10 cellular contexts compared by ENCODE assay signal in genomic region chr13:27259831-27260230, GRCh38. TPM values are rescaled to one million over a fixed set of nuclear protein-coding genes. Genes with fewer than 3 reads are reported as not detected.
DNase-seq lines count a peak whose midpoint lies in the region; ATAC-seq and TF ChIP-seq lines count a peak whose summit lies in the region.
"Had no signal": no experiment of that assay in that cellular context is flagged by ENCODE, and none has a peak within 500 bp of the region (broad histone marks: within the 10 kb centered on the region; RNA-seq: fewer than 3 reads in every experiment).

No MANE protein-coding gene starts in this region.

- H3K9ac ChIP-seq in HUES64 (ENCODE audit: low read depth, low read length) = peak overlapping the region; percentile 6; the same call in 1 of the 2 replicates

- no peak for TF ChIP-seq CTCF in neutrophil (IDR thresholded peaks at IDR 0.05)
- no peak for TF ChIP-seq CTCF in chondrocyte (IDR thresholded peaks at IDR 0.05)

- ATAC-seq in activated naive CD8-positive, alpha-beta T cell treated with anti-CD3 and anti-CD28 coated beads, Interleukin-2, amount 10 ng/mL, durations not matched to agents 7 days and 5 days (ENCODE audit: low read depth) = no peak

- H3K27me3 ChIP-seq in HUES64 (ENCODE audit: insufficient read depth, low read length) = no peaks in the 10 kb centered on the region
- H3K27me3 ChIP-seq in neutrophil = no peaks in the 10 kb centered on the region

- H3K27ac ChIP-seq in HUES64 (ENCODE audit: low read depth, low read length) (peak overlapping the region; percentile 39; the same call in 1 of the 2 replicates), neutrophil (peak overlapping the region; percentile 62)

- 88% methylated on average over 2 of the region's 2 CpGs for WGBS in HUES64

- DNase-seq in DMS53 (lab: John Stamatoyannopoulos, UW) (peak; percentile 63), DMS53 treated with DMSO at 0.1 percent for 48 hours (lab: John Stamatoyannopoulos, UW; ENCODE audit: unreplicated experiment) (no peak), chondrocyte (ENCODE audit: low spot score) (no peak), A172 (ENCODE audit: low spot score) (no peak), kidney glomerular epithelial cell (lab: John Stamatoyannopoulos, UW) (no peak)
- DNase-seq in activated naive CD8-positive, alpha-beta T cell treated with anti-CD3 and anti-CD28 coated beads, Interleukin-2, amount 10 ng/mL, durations not matched to agents 7 days and 5 days = no peak
- DNase-seq: NCI-H2081 had no signal

- no peaks in the 10 kb centered on the region for H3K9me3 Mint-ChIP-seq in activated naive CD8-positive, alpha-beta T cell treated with anti-CD3 and anti-CD28 coated beads, Interleukin-2, amount 10 ng/mL, durations not matched to agents 7 days and 5 days
- no peaks in the 10 kb centered on the region for H3K9me3 Mint-ChIP-seq in chondrocyte (ENCODE audit: low read depth)

- H3K27me3 Mint-ChIP-seq in activated naive CD8-positive, alpha-beta T cell treated with anti-CD3 and anti-CD28 coated beads, Interleukin-2, amount 10 ng/mL, durations not matched to agents 7 days and 5 days = no peaks in the 10 kb centered on the region
- H3K27me3 Mint-ChIP-seq in chondrocyte (ENCODE audit: low read depth) = no peaks in the 10 kb centered on the region

- POLR2A ChIA-PET in activated naive CD8-positive, alpha-beta T cell treated with anti-CD3 and anti-CD28 coated beads, Interleukin-2, amount 10 ng/mL, durations not matched to agents 7 days and 5 days (lab: Charles Lee) = no interaction called here

- no peak overlapping the region for H3K4me3 ChIP-seq in HUES64 (ENCODE audit: low read length)
- H3K4me3 ChIP-seq in neutrophil (ENCODE audit: low read depth in 1 of 2, low read length in 1 of 2) = no peak overlapping the region
- H3K4me3 ChIP-seq: coronary artery had no signal

- peaks cover 36% of the 10 kb centered on the region for H3K4me1 Mint-ChIP-seq in activated naive CD8-positive, alpha-beta T cell treated with anti-CD3 and anti-CD28 coated beads, Interleukin-2, amount 10 ng/mL, durations not matched to agents 7 days and 5 days
- H3K4me1 Mint-ChIP-seq in chondrocyte (ENCODE audit: low read depth) = peaks cover 30% of the 10 kb centered on the region

- H3K36me3 Mint-ChIP-seq in activated naive CD8-positive, alpha-beta T cell treated with anti-CD3 and anti-CD28 coated beads, Interleukin-2, amount 10 ng/mL, durations not matched to agents 7 days and 5 days = peaks cover 38% of the 10 kb centered on the region
- H3K36me3 Mint-ChIP-seq in chondrocyte (ENCODE audit: low read depth) = peaks cover 25% of the 10 kb centered on the region

- H3K27ac Mint-ChIP-seq in activated naive CD8-positive, alpha-beta T cell treated with anti-CD3 and anti-CD28 coated beads, Interleukin-2, amount 10 ng/mL, durations not matched to agents 7 days and 5 days = peak overlapping the region; percentile 40
- H3K27ac Mint-ChIP-seq in chondrocyte (ENCODE audit: unreplicated experiment) = no peak overlapping the region

- H3K4me3 Mint-ChIP-seq in activated naive CD8-positive, alpha-beta T cell treated with anti-CD3 and anti-CD28 coated beads, Interleukin-2, amount 10 ng/mL, durations not matched to agents 7 days and 5 days = no peak overlapping the region
- H3K4me3 Mint-ChIP-seq in chondrocyte (ENCODE audit: unreplicated experiment) = no peak overlapping the region

- peaks cover 55% of the 10 kb centered on the region for H3K36me3 ChIP-seq in HUES64 (ENCODE audit: insufficient read depth, low read length)
- peaks cover 38% of the 10 kb centered on the region for H3K36me3 ChIP-seq in neutrophil

- H3K4me1 ChIP-seq in HUES64 (ENCODE audit: insufficient read depth, low read length) (peaks cover 5% of the 10 kb centered on the region; the same call in 1 of the 2 replicates), neutrophil (ENCODE audit: control insufficient read depth in 1 of 2, insufficient read depth in 1 of 2, low read depth in 1 of 2, low read length in 1 of 2) (peaks cover 27 to 28% of the 10 kb centered on the region in 2 experiments)

- H3K9me3 ChIP-seq in HUES64 (ENCODE audit: insufficient read depth, low read depth, low read length) = no peaks in the 10 kb centered on the region
- no peaks in the 10 kb centered on the region for H3K9me3 ChIP-seq in neutrophil

RNA-seq across cellular contexts. Expression of gene RPL21, which starts 8.5 kb away (rescaled TPM):
- polyA plus RNA-seq in HUES64 (2013, experiment 1 of 2) = 1,779 TPM
- 1,884 TPM for polyA plus RNA-seq in HUES64 (2013, experiment 2 of 2)
- 1,000 to 10,000 TPM; 1,116 to 1,143 TPM for total RNA-seq in activated naive CD8-positive, alpha-beta T cell treated with anti-CD3 and anti-CD28 coated beads, Interleukin-2, amount 10 ng/mL, durations not matched to agents 7 days and 5 days
- total RNA-seq in chondrocyte = 459 to 576 TPM (median 495 TPM) in 3 replicates
- total RNA-seq in A172 (2014; rRNA removed; shearing (Covaris generic)) = 908 and 920 TPM in 2 replicates

RNA-seq across cellular contexts. Expression of gene RASL11A, which starts 10.8 kb away (rescaled TPM):
- polyA plus RNA-seq in HUES64 (2013, experiment 1 of 2) = 1.2 TPM
- polyA plus RNA-seq in HUES64 (2013, experiment 2 of 2) = 1.2 TPM
- 1 to 10 TPM in 1 of 2 experiments, under 1 TPM in 1; 0.20 to 2.1 TPM for total RNA-seq in activated naive CD8-positive, alpha-beta T cell treated with anti-CD3 and anti-CD28 coated beads, Interleukin-2, amount 10 ng/mL, durations not matched to agents 7 days and 5 days
- total RNA-seq in chondrocyte = 2.2 to 5.8 TPM (median 3.1 TPM) in 3 replicates
- total RNA-seq in A172 (2014; rRNA removed; shearing (Covaris generic)) = 4.0 and 5.3 TPM in 2 replicates
